18 cellular contexts compared by ENCODE assay signal in the genomic region with DNA sequence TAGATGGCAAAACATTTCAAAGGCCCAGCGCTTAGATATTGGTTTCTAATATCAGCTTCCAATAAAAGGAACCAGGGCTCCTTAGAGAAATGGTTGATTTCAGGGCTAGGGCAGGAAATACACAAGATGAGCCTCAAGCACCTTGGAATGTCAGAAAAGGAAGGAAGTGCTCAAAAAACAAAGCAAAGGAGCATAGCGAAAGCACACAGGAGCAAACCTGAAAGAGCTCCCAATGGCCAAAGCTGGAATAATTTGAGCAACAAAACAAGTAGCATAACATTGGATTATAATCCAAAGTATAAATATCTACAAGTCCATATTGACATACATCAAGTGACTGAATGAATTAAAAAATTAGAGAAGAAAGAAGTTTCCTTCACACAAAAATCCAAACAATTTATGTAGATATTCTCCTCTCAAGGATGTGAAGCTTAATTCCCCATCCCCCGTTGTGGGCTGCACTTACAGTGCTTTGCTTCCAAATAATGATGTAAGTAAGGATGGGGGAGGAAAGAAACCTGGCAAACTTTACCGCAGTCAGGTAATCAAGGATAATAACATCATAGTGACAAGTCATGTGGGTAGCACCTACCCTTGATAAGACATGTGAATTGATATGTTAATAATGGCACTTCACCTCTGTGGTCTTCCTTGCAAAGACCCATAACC.
DNase-seq lines count a peak whose midpoint lies in the region; ATAC-seq and TF ChIP-seq lines count a peak whose summit lies in the region.
"Had no signal": no experiment of that assay in that cellular context is flagged by ENCODE, and none has a peak within 500 bp of the region (broad histone marks: within the 10 kb centered on the region; RNA-seq: fewer than 3 reads in every experiment).

No MANE protein-coding gene starts in this region.

- POLR2A ChIA-PET in WTC11 (lab: Charles Lee): no interaction called here

- TF ChIP-seq POLR2A in gastrocnemius medialis (IDR thresholded peaks at IDR 0.05) (no peak), uterus (IDR thresholded peaks at IDR 0.05) (no peak), testis (IDR thresholded peaks at IDR 0.05) (no peak)

- peak overlapping the region; percentile 53; the same call in 1 of the 2 replicates for H3K9ac ChIP-seq in iPS-20b (ENCODE audit: low read depth, low read length)

- DNase-seq in H7 (peak; percentile 35), WTC11 (ENCODE audit: low spot score) (no peak), gastrocnemius medialis (no peak), uterus (no peak), testis (no peak)
- DNase-seq: DMS 273 treated with DMSO at 0.1 percent for 48 hours, GDM1, KBM-7, NCI-H1436, NCI-H2029 treated with DMSO at 0.1 percent for 48 hours, NCI-H2171 treated with DMSO at 0.1 percent for 48 hours, NCI-H510A, NCI-H82 had no signal

- peaks cover 57% of the 10 kb centered on the region for H3K4me1 Mint-ChIP-seq in WTC11

- no peaks in the 10 kb centered on the region for H3K36me3 ChIP-seq in H7 (replicated peaks; ENCODE audit: control insufficient read depth, insufficient read depth, low read length)
- H3K36me3 ChIP-seq in iPS-20b (ENCODE audit: insufficient read depth, low read depth, low read length): no peaks in the 10 kb centered on the region
- H3K36me3 ChIP-seq in gastrocnemius medialis: no peaks in the 10 kb centered on the region
- no peaks in the 10 kb centered on the region for H3K36me3 ChIP-seq in uterus
- no peaks in the 10 kb centered on the region for H3K36me3 ChIP-seq in testis (ENCODE audit: low read depth, missing control alignments)

- H3K4me1 ChIP-seq in iPS-20b (ENCODE audit: insufficient read depth, low read length) (peaks cover 46% of the 10 kb centered on the region), gastrocnemius medialis (peaks cover 21 to 49% of the 10 kb centered on the region in 2 donors), uterus (peaks cover 0 to 3% of the 10 kb centered on the region in 2 donors), testis (no peaks in the 10 kb centered on the region)

- ATAC-seq in WTC11 (peak; percentile 80), gastrocnemius medialis (no peak), GM18498 (IDR thresholded peaks at IDR 0.05; ENCODE audit: unreplicated experiment) (no peak)
- ATAC-seq: HCT116 had no signal

- peaks cover 7% of the 10 kb centered on the region; the same call in 1 of the 2 replicates for H3K36me3 Mint-ChIP-seq in WTC11

- TF ChIP-seq CTCF in WTC11 (IDR thresholded peaks at IDR 0.05) (no peak), gastrocnemius medialis (IDR thresholded peaks at IDR 0.05 in 4 of 5, conservative IDR thresholded peaks at IDR 0.05 in 1 of 5) (no peak), uterus (IDR thresholded peaks at IDR 0.05) (no peak), testis (IDR thresholded peaks at IDR 0.05) (no peak)

- H3K4me3 ChIP-seq in H7 (ENCODE audit: insufficient read depth, low read depth, low read length) (no peak overlapping the region), iPS-20b (ENCODE audit: low read length) (peak overlapping the region; percentile 21; the same call in 1 of the 2 replicates), gastrocnemius medialis (no peak overlapping the region), uterus (no peak overlapping the region), testis (no peak overlapping the region)

- in situ Hi-C loops in gastrocnemius medialis (cut with MboI; ENCODE audit: low sequenced_read_pairs in 4 of 4): no loop called here

- peaks cover 13% of the 10 kb centered on the region for H3K9me3 Mint-ChIP-seq in WTC11

- H3K27me3 Mint-ChIP-seq in WTC11 (ENCODE audit: low read depth): no peaks in the 10 kb centered on the region

- WGBS in testis, 2 donors: 76 to 84% methylated on average over 4 of the region's 4 CpGs

- peak overlapping the region; percentile 45 for H3K4me3 Mint-ChIP-seq in WTC11

- H3K9me3 ChIP-seq in iPS-20b (ENCODE audit: insufficient read depth, low read depth, low read length) (no peaks in the 10 kb centered on the region), gastrocnemius medialis (no peaks in the 10 kb centered on the region), uterus (no peaks in the 10 kb centered on the region), testis (no peaks in the 10 kb centered on the region)

- intact Hi-C loops in gastrocnemius medialis (cut with DNase I; ENCODE audit: low total_unique reads): no loop called here
- intact Hi-C loops in uterus (cut with DNase I; ENCODE audit: low total_unique reads): no loop called here
- intact Hi-C loops in testis (cut with DNase I; ENCODE audit: low total_unique reads): no loop called here

- peak overlapping the region; percentile 96 for H3K27ac Mint-ChIP-seq in WTC11

- H3K27ac ChIP-seq in iPS-20b (ENCODE audit: low read length) (peak overlapping the region; percentile 84), gastrocnemius medialis (peak overlapping the region; percentile 15 to 88 (median 61)), uterus (no peak overlapping the region), testis (no peak overlapping the region)
- H3K27ac ChIP-seq: C4-2B, HL-60 had no signal

- CTCF ChIA-PET in WTC11 (lab: Charles Lee): interaction anchor here (0.6 to 1.4 kb wide), 6 partner anchors 16 to 95 kb away, joined by 3 to 9 read pairs (median 3); no protein-coding TSS in a partner anchor

- H3K27me3 ChIP-seq in H7 (ENCODE audit: control insufficient read depth, insufficient read depth, low read length) (no peaks in the 10 kb centered on the region), iPS-20b (ENCODE audit: insufficient read depth, low read length) (no peaks in the 10 kb centered on the region), gastrocnemius medialis (no peaks in the 10 kb centered on the region), uterus (no peaks in the 10 kb centered on the region), testis (no peaks in the 10 kb centered on the region)

TF ChIP-seq in WTC11, 78 proteins besides CTCF, POLR2A, EP300 and RAD21:
- TF ChIP-seq TEAD4 (CRISPR knock-in tag; IDR thresholded peaks at IDR 0.05) (0 out of 2 replicates have a peak, but pooled peaks have one; percentile 63), NR1H2 (CRISPR knock-in tag; IDR thresholded peaks at IDR 0.05) (no peak), NR3C1 (CRISPR knock-in tag; conservative IDR thresholded peaks at IDR 0.05; ENCODE audit: low read depth) (no peak), TEAD1 (CRISPR knock-in tag; IDR thresholded peaks at IDR 0.05) (peak; percentile 64; the same call in 1 of the 2 replicates), FOXJ3 (CRISPR knock-in tag; IDR thresholded peaks at IDR 0.05; ENCODE audit: borderline replicate concordance) (no peak)
- TF ChIP-seq, protein P1, sequence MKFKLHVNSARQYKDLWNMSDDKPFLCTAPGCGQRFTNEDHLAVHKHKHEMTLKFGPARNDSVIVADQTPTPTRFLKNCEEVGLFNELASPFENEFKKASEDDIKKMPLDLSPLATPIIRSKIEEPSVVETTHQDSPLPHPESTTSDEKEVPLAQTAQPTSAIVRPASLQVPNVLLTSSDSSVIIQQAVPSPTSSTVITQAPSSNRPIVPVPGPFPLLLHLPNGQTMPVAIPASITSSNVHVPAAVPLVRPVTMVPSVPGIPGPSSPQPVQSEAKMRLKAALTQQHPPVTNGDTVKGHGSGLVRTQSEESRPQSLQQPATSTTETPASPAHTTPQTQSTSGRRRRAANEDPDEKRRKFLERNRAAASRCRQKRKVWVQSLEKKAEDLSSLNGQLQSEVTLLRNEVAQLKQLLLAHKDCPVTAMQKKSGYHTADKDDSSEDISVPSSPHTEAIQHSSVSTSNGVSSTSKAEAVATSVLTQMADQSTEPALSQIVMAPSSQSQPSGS (CRISPR knock-in tag; IDR thresholded peaks at IDR 0.05; ENCODE audit: borderline replicate concordance, low read depth): no peak

Comparison
In these comparisons a context has a peak if more than half of its experiments do, and no peak if none do; other contexts are left out.
1. H3K27ac ChIP-seq: peak in iPS-20b (single experiment) and gastrocnemius medialis (4 of 4); none in uterus (0 of 2) and testis (0 of 2).